Comparison of ENCODE assay signal across 7 cellular contexts in genomic region chr12:120086801-120087621, GRCh38. TPM values are rescaled to one million over a fixed set of nuclear protein-coding genes. Genes with fewer than 3 reads are reported as not detected.
DNase-seq lines count a peak whose midpoint lies in the region; ATAC-seq and TF ChIP-seq lines count a peak whose summit lies in the region.

No MANE protein-coding gene starts in this region.

- H3K27ac Mint-ChIP-seq in T-helper 2 cell treated with Interferon-gamma antibody and Interleukin-4, amounts not matched to agents 5 μg/mL and 100 μg/mL, for 36 hours: peak overlapping the region; percentile 86

- TF ChIP-seq CTCF in astrocyte of the cerebellum (IDR thresholded peaks at IDR 0.05; ENCODE audit: low read depth, low read length, missing control alignments) (peak; percentile 97), hepatocyte (IDR thresholded peaks at IDR 0.05; ENCODE audit: poor library complexity) (peak; percentile 99)

- H3K9me3 Mint-ChIP-seq in T-helper 2 cell treated with Interferon-gamma antibody and Interleukin-4, amounts not matched to agents 5 μg/mL and 100 μg/mL, for 36 hours: no peaks in the 10 kb centered on the region

- H3K27me3 Mint-ChIP-seq in T-helper 2 cell treated with Interferon-gamma antibody and Interleukin-4, amounts not matched to agents 5 μg/mL and 100 μg/mL, for 36 hours (ENCODE audit: low read depth): no peaks in the 10 kb centered on the region

- H3K36me3 Mint-ChIP-seq in T-helper 2 cell treated with Interferon-gamma antibody and Interleukin-4, amounts not matched to agents 5 μg/mL and 100 μg/mL, for 36 hours (ENCODE audit: low read depth): peaks cover 28% of the 10 kb centered on the region

- peak overlapping the region; percentile 81 for H3K4me3 Mint-ChIP-seq in T-helper 2 cell treated with Interferon-gamma antibody and Interleukin-4, amounts not matched to agents 5 μg/mL and 100 μg/mL, for 36 hours

- H3K36me3 ChIP-seq in hepatocyte (replicated peaks; ENCODE audit: insufficient read depth, low read depth): no peaks in the 10 kb centered on the region

- H3K4me2 ChIP-seq in hepatocyte: peak overlapping the region; percentile 74

- H3K9me3 ChIP-seq in hepatocyte (ENCODE audit: low read depth): no peaks in the 10 kb centered on the region

- no peaks in the 10 kb centered on the region for H4K20me1 ChIP-seq in hepatocyte (ENCODE audit: insufficient read depth, poor library complexity, severe bottlenecking)

- H3K4me1 ChIP-seq in hepatocyte (ENCODE audit: insufficient read depth): no peaks in the 10 kb centered on the region

- in situ Hi-C loops in astrocyte of the cerebellum (cut with HindIII; ENCODE audit: low sequenced_read_pairs): no loop called here

- no peaks in the 10 kb centered on the region for H3K9me2 ChIP-seq in hepatocyte (replicated peaks; ENCODE audit: insufficient read depth)

- WGBS in hepatocyte (ENCODE audit: low lambda C conversion rate, missing lambda C conversion rate): 1% methylated on average over 53 of the region's 55 CpGs

- H3K27ac ChIP-seq in hepatocyte: no peak overlapping the region

- H3K4me1 Mint-ChIP-seq in T-helper 2 cell treated with Interferon-gamma antibody and Interleukin-4, amounts not matched to agents 5 μg/mL and 100 μg/mL, for 36 hours (ENCODE audit: low read depth): peaks cover 27% of the 10 kb centered on the region

- no peaks in the 10 kb centered on the region for H3K79me2 ChIP-seq in hepatocyte

- H3K4me3 ChIP-seq in astrocyte of the cerebellum (ENCODE audit: low read depth, low read length): peak overlapping the region; percentile 44
- H3K4me3 ChIP-seq in hepatocyte: no peak overlapping the region

- H2AFZ ChIP-seq in hepatocyte: peak overlapping the region; percentile 23

- peak; percentile 95 for ATAC-seq in GM18499 (IDR thresholded peaks at IDR 0.05; ENCODE audit: insufficient read depth, unreplicated experiment)
- peak; percentile 95 for ATAC-seq in HG02943 (IDR thresholded peaks at IDR 0.05; ENCODE audit: low read depth, unreplicated experiment)

- no peaks in the 10 kb centered on the region for H3K27me3 ChIP-seq in hepatocyte

- DNase-seq in NCI-H187 (lab: John Stamatoyannopoulos, UW) (peak; percentile 99), astrocyte of the cerebellum (ENCODE audit: low read depth) (peak; percentile 96), hepatocyte (ENCODE audit: low spot score) (peak; percentile 99), renal cortical epithelial cell (ENCODE audit: low read depth) (peak; percentile 96)
- peak; percentile 100 for DNase-seq in T-helper 2 cell treated with Interferon-gamma antibody and Interleukin-4, amounts not matched to agents 5 μg/mL and 100 μg/mL, for 36 hours (ENCODE audit: low spot score)

RNA-seq across cellular contexts. Expression of gene RAB35, which starts 29.5 kb away (rescaled TPM):
- total RNA-seq in hepatocyte (22.0 and 22.6 TPM in 2 replicates), renal cortical epithelial cell (19.9 and 28.3 TPM in 2 replicates)
- polyA plus RNA-seq in hepatocyte: 24.0 and 26.0 TPM in 2 replicates
